In the genomic region with DNA sequence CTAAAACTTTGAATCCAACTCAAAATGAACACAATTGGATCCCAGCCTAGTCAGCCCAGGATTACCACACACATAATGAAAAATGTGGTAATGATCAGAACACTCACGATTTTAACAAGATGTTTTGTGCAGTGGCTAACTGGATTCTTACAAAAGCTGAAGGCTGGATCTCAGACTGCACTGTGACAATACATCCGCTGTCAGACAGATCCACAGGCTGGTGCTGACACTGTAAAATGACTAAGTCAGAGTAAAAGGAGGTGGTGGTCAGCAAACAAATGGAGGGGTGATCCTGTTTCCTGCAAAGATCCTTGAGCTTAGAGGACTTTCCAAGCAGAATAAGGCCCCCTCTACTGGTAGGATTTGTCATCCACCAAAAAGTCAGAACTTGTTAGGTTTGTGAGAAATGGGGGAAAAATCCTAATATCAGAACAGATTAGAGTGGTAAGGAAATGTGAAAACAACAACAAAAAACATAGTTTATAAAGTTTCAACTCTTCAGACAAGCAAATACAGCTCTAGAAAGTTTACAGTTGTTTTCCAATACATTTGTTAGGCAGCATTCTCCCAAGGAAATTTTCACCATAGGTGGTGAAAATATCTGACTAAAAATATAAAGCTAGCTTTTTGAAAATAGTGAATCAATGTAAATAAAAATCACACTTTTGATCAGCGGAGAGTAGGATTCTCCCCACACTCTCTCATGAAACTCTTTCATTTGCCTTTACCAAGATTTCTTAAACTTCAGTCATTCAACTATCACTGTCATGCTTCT, we compare ENCODE assay signal across 1 cellular context.
A peak's percentile ranks its signal among the peaks of the same experiment; 100 is the strongest.
TF ChIP-seq lines count a peak whose summit lies in the region.

No MANE protein-coding gene starts in this region.

TF ChIP-seq in HepG2, 621 proteins besides CTCF, POLR2A, EP300 and RAD21 (continued from another document and continues in another):
- TF ChIP-seq, protein P1, sequence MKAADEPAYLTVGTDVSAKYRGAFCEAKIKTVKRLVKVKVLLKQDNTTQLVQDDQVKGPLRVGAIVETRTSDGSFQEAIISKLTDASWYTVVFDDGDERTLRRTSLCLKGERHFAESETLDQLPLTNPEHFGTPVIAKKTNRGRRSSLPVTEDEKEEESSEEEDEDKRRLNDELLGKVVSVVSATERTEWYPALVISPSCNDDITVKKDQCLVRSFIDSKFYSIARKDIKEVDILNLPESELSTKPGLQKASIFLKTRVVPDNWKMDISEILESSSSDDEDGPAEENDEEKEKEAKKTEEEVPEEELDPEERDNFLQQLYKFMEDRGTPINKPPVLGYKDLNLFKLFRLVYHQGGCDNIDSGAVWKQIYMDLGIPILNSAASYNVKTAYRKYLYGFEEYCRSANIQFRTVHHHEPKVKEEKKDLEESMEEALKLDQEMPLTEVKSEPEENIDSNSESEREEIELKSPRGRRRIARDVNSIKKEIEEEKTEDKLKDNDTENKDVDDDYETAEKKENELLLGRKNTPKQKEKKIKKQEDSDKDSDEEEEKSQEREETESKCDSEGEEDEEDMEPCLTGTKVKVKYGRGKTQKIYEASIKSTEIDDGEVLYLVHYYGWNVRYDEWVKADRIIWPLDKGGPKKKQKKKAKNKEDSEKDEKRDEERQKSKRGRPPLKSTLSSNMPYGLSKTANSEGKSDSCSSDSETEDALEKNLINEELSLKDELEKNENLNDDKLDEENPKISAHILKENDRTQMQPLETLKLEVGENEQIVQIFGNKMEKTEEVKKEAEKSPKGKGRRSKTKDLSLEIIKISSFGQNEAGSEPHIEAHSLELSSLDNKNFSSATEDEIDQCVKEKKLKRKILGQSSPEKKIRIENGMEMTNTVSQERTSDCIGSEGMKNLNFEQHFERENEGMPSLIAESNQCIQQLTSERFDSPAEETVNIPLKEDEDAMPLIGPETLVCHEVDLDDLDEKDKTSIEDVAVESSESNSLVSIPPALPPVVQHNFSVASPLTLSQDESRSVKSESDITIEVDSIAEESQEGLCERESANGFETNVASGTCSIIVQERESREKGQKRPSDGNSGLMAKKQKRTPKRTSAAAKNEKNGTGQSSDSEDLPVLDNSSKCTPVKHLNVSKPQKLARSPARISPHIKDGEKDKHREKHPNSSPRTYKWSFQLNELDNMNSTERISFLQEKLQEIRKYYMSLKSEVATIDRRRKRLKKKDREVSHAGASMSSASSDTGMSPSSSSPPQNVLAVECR (CRISPR knock-in tag; IDR thresholded peaks at IDR 0.05; ENCODE audit: borderline replicate concordance): peak; percentile 19; the same call in 1 of the 2 replicates
- TF ChIP-seq, protein P2, sequence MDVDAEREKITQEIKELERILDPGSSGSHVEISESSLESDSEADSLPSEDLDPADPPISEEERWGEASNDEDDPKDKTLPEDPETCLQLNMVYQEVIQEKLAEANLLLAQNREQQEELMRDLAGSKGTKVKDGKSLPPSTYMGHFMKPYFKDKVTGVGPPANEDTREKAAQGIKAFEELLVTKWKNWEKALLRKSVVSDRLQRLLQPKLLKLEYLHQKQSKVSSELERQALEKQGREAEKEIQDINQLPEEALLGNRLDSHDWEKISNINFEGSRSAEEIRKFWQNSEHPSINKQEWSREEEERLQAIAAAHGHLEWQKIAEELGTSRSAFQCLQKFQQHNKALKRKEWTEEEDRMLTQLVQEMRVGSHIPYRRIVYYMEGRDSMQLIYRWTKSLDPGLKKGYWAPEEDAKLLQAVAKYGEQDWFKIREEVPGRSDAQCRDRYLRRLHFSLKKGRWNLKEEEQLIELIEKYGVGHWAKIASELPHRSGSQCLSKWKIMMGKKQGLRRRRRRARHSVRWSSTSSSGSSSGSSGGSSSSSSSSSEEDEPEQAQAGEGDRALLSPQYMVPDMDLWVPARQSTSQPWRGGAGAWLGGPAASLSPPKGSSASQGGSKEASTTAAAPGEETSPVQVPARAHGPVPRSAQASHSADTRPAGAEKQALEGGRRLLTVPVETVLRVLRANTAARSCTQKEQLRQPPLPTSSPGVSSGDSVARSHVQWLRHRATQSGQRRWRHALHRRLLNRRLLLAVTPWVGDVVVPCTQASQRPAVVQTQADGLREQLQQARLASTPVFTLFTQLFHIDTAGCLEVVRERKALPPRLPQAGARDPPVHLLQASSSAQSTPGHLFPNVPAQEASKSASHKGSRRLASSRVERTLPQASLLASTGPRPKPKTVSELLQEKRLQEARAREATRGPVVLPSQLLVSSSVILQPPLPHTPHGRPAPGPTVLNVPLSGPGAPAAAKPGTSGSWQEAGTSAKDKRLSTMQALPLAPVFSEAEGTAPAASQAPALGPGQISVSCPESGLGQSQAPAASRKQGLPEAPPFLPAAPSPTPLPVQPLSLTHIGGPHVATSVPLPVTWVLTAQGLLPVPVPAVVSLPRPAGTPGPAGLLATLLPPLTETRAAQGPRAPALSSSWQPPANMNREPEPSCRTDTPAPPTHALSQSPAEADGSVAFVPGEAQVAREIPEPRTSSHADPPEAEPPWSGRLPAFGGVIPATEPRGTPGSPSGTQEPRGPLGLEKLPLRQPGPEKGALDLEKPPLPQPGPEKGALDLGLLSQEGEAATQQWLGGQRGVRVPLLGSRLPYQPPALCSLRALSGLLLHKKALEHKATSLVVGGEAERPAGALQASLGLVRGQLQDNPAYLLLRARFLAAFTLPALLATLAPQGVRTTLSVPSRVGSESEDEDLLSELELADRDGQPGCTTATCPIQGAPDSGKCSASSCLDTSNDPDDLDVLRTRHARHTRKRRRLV (CRISPR knock-in tag; IDR thresholded peaks at IDR 0.05): no peak
- TF ChIP-seq ZFP36L1 (CRISPR knock-in tag; IDR thresholded peaks at IDR 0.05) (no peak), CBX1 (IDR thresholded peaks at IDR 0.05; ENCODE audit: low read depth) (no peak), ZNF446 (CRISPR knock-in tag; IDR thresholded peaks at IDR 0.05) (no peak), SKIL (CRISPR knock-in tag; IDR thresholded peaks at IDR 0.05; ENCODE audit: borderline replicate concordance) (no peak), KMT2A (CRISPR knock-in tag; IDR thresholded peaks at IDR 0.05) (no peak), AGO2 (optimal IDR thresholded peaks at IDR 0.05; ENCODE audit: low read depth, low read length) (no peak), MED8 (CRISPR knock-in tag; IDR thresholded peaks at IDR 0.05; ENCODE audit: insufficient replicate concordance) (no peak), NKX3-1 (CRISPR knock-in tag; IDR thresholded peaks at IDR 0.05) (no peak), ZBTB7B (CRISPR knock-in tag; IDR thresholded peaks at IDR 0.05) (0 out of 2 replicates have a peak, but pooled peaks have one; percentile 28), ZNF737 (CRISPR knock-in tag; IDR thresholded peaks at IDR 0.05; ENCODE audit: borderline replicate concordance) (no peak), ZNF350 (CRISPR knock-in tag; IDR thresholded peaks at IDR 0.05; ENCODE audit: borderline replicate concordance, low read depth) (no peak), SAP130 (CRISPR knock-in tag; IDR thresholded peaks at IDR 0.05; ENCODE audit: low read depth) (peak; percentile 73), GZF1 (CRISPR knock-in tag; IDR thresholded peaks at IDR 0.05) (no peak), EEA1 (CRISPR knock-in tag; IDR thresholded peaks at IDR 0.05; ENCODE audit: borderline replicate concordance) (no peak), FIP1L1 (IDR thresholded peaks at IDR 0.05; ENCODE audit: borderline replicate concordance, insufficient read depth, low read depth, low read length) (no peak), ZBTB7A (CRISPR knock-in tag; IDR thresholded peaks at IDR 0.05) (0 out of 2 replicates have a peak, but pooled peaks have one; percentile 35), ZMYM2 (CRISPR knock-in tag; IDR thresholded peaks at IDR 0.05) (no peak), TBX3 (IDR thresholded peaks at IDR 0.05; ENCODE audit: borderline replicate concordance) (no peak), TCF7 (IDR thresholded peaks at IDR 0.05; ENCODE audit: low read depth) (no peak), BORCS8-MEF2B (CRISPR knock-in tag; IDR thresholded peaks at IDR 0.05) (no peak), DPF2 (CRISPR knock-in tag; IDR thresholded peaks at IDR 0.05; ENCODE audit: borderline replicate concordance, low read depth) (no peak), RFX1 (IDR thresholded peaks at IDR 0.05) (no peak), ZNF83 (CRISPR knock-in tag; IDR thresholded peaks at IDR 0.05; ENCODE audit: borderline replicate concordance) (no peak), SAFB2 (CRISPR knock-in tag; IDR thresholded peaks at IDR 0.05; ENCODE audit: borderline replicate concordance, low read depth) (no peak), ZSCAN25 (CRISPR knock-in tag; IDR thresholded peaks at IDR 0.05) (no peak), BCL6 (CRISPR knock-in tag; IDR thresholded peaks at IDR 0.05) (no peak), HNRNPH1 (optimal IDR thresholded peaks at IDR 0.05; ENCODE audit: low read depth, low read length) (no peak), GATAD2A (CRISPR knock-in tag; IDR thresholded peaks at IDR 0.05) (peak; percentile 67; the same call in 1 of the 2 replicates), ZNF569 (CRISPR knock-in tag; IDR thresholded peaks at IDR 0.05; ENCODE audit: borderline replicate concordance) (no peak), ZFP1 (CRISPR knock-in tag; IDR thresholded peaks at IDR 0.05) (no peak), CREM (IDR thresholded peaks at IDR 0.05) (no peak), CREM (CRISPR knock-in tag; IDR thresholded peaks at IDR 0.05) (no peak), GFI1 (CRISPR knock-in tag; IDR thresholded peaks at IDR 0.05; ENCODE audit: borderline replicate concordance) (no peak), ZNF343 (CRISPR knock-in tag; IDR thresholded peaks at IDR 0.05) (no peak), SMAD9 (CRISPR knock-in tag; IDR thresholded peaks at IDR 0.05) (no peak), NAIF1 (CRISPR knock-in tag; IDR thresholded peaks at IDR 0.05; ENCODE audit: borderline replicate concordance) (no peak), ZFYVE20 (CRISPR knock-in tag; IDR thresholded peaks at IDR 0.05; ENCODE audit: borderline replicate concordance, low read depth) (no peak), ZNF33B (CRISPR knock-in tag; IDR thresholded peaks at IDR 0.05) (no peak)
- TF ChIP-seq, protein P3, sequence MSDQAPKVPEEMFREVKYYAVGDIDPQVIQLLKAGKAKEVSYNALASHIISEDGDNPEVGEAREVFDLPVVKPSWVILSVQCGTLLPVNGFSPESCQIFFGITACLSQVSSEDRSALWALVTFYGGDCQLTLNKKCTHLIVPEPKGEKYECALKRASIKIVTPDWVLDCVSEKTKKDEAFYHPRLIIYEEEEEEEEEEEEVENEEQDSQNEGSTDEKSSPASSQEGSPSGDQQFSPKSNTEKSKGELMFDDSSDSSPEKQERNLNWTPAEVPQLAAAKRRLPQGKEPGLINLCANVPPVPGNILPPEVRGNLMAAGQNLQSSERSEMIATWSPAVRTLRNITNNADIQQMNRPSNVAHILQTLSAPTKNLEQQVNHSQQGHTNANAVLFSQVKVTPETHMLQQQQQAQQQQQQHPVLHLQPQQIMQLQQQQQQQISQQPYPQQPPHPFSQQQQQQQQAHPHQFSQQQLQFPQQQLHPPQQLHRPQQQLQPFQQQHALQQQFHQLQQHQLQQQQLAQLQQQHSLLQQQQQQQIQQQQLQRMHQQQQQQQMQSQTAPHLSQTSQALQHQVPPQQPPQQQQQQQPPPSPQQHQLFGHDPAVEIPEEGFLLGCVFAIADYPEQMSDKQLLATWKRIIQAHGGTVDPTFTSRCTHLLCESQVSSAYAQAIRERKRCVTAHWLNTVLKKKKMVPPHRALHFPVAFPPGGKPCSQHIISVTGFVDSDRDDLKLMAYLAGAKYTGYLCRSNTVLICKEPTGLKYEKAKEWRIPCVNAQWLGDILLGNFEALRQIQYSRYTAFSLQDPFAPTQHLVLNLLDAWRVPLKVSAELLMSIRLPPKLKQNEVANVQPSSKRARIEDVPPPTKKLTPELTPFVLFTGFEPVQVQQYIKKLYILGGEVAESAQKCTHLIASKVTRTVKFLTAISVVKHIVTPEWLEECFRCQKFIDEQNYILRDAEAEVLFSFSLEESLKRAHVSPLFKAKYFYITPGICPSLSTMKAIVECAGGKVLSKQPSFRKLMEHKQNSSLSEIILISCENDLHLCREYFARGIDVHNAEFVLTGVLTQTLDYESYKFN (CRISPR knock-in tag; conservative IDR thresholded peaks at IDR 0.05): 0 out of 2 replicates have a peak, but pooled peaks have one; percentile 16
- TF ChIP-seq, protein P4, sequence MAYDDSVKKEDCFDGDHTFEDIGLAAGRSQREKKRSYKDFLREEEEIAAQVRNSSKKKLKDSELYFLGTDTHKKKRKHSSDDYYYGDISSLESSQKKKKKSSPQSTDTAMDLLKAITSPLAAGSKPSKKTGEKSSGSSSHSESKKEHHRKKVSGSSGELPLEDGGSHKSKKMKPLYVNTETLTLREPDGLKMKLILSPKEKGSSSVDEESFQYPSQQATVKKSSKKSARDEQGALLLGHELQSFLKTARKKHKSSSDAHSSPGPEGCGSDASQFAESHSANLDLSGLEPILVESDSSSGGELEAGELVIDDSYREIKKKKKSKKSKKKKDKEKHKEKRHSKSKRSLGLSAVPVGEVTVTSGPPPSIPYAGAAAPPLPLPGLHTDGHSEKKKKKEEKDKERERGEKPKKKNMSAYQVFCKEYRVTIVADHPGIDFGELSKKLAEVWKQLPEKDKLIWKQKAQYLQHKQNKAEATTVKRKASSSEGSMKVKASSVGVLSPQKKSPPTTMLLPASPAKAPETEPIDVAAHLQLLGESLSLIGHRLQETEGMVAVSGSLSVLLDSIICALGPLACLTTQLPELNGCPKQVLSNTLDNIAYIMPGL (CRISPR knock-in tag; IDR thresholded peaks at IDR 0.05; ENCODE audit: borderline replicate concordance in 1 of 2, low read depth in 1 of 2): 0 out of 4 replicates have a peak, but pooled peaks of 1 of the 2 experiments have one; percentile 25
- TF ChIP-seq, protein P5, sequence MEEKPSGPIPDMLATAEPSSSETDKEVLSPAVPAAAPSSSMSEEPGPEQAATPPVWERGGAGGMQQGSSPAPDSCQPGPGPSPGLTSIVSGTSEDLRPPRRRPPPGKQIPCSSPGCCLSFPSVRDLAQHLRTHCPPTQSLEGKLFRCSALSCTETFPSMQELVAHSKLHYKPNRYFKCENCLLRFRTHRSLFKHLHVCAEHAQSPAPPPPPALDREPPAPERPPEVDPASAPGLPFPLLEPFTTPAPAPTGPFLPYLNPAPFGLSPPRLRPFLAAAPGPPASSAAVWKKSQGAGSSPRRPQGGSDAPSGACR (CRISPR knock-in tag; IDR thresholded peaks at IDR 0.05): 0 out of 2 replicates have a peak, but pooled peaks have one; percentile 0
